15 cellular contexts compared by ENCODE assay signal in genomic region chr22:25178873-25179631, GRCh38. TPM values are rescaled to one million over a fixed set of nuclear protein-coding genes. Genes with fewer than 3 reads are reported as not detected.
A peak's percentile ranks its signal among the peaks of the same experiment; 100 is the strongest.
DNase-seq lines count a peak whose midpoint lies in the region; ATAC-seq, FAIRE-seq and TF ChIP-seq lines count a peak whose summit lies in the region.
"Not testable (repeated sequence)": the region's sequence is repeated elsewhere in the genome, so short reads cannot be mapped to it uniquely, and the experiment has no call there.
"Had no signal": no experiment of that assay in that cellular context is flagged by ENCODE, and none has a peak within 500 bp of the region (broad histone marks: within the 10 kb centered on the region; RNA-seq: fewer than 3 reads in every experiment).

No MANE protein-coding gene starts in this region.

- not testable (repeated sequence) for H2AFZ ChIP-seq in HCT116 (ENCODE audit: low read depth, low read length, poor library complexity, severe bottlenecking)

- peaks cover 16% of the 10 kb centered on the region for H3K36me3 ChIP-seq in CD8-positive, alpha-beta T cell (ENCODE audit: insufficient read depth, low read length)
- H3K36me3 ChIP-seq in HCT116 (ENCODE audit: control insufficient read depth in 1 of 2, insufficient read depth in 2 of 2, low read length in 2 of 2) (peaks cover 2 to 17% of the 10 kb centered on the region in 2 experiments), bronchial epithelial cell (ENCODE audit: control insufficient read depth, insufficient read depth, low read length) (peaks cover 27% of the 10 kb centered on the region), heart right ventricle (peaks cover 0 to 92% (median 13%) of the 10 kb centered on the region in 9 donors), right lobe of liver (peaks cover 5 to 60% (median 27%) of the 10 kb centered on the region in 4 donors), pancreas (peaks cover 0 to 49% (median 13%) of the 10 kb centered on the region in 3 donors), upper lobe of right lung (peaks cover 28% of the 10 kb centered on the region)

- H3K27ac ChIP-seq in CD8-positive, alpha-beta T cell (ENCODE audit: low read depth, low read length); HCT116 (ENCODE audit: low read depth, low read length); heart right ventricle; right lobe of liver; pancreas; upper lobe of right lung: not testable (repeated sequence)

- not testable (repeated sequence) for H3K27me3 ChIP-seq in CD8-positive, alpha-beta T cell (ENCODE audit: insufficient read depth, low read length); HCT116 (ENCODE audit: insufficient read depth, low read length); bronchial epithelial cell (ENCODE audit: control insufficient read depth, insufficient read depth, low read length); heart right ventricle; right lobe of liver; pancreas; upper lobe of right lung

- 57 to 73% methylated on average over 40 to 49 of the region's 63 CpGs for WGBS in heart right ventricle, 2 donors
- WGBS in right lobe of liver (ENCODE audit: insufficient coverage, low coverage, low lambda C conversion rate, missing lambda C conversion rate), result 60% methylated on average over 2 of the region's 63 CpGs
- 92 to 93% methylated on average over 36 to 49 of the region's 63 CpGs for WGBS in pancreas, 2 donors

- H3K36me3 Mint-ChIP-seq in CD8-positive, alpha-beta T cell, result peaks cover 52% of the 10 kb centered on the region

- not testable (repeated sequence) for H3K9ac ChIP-seq in HCT116 (ENCODE audit: low read length)

- not testable (repeated sequence) for FAIRE-seq in bronchial epithelial cell (lab: Jason Lieb, UNC); pancreas (lab: Jason Lieb, UNC)

- not testable (repeated sequence) for BruUV-seq in HCT116 (replicated peaks; lab: Mats Ljungman, UMichigan)

- TF ChIP-seq CTCF in CD8-positive, alpha-beta T cell (IDR thresholded peaks at IDR 0.05); HCT116 (IDR thresholded peaks at IDR 0.05 in 2 of 3, conservative IDR thresholded peaks at IDR 0.05 in 1 of 3; ENCODE audit: borderline replicate concordance in 1 of 3, insufficient read depth in 1 of 3, low read depth in 2 of 3, low read length in 2 of 3); bronchial epithelial cell (IDR thresholded peaks at IDR 0.05; ENCODE audit: insufficient read depth, low read length, severe bottlenecking); heart right ventricle (IDR thresholded peaks at IDR 0.05); right lobe of liver (IDR thresholded peaks at IDR 0.05); pancreas (IDR thresholded peaks at IDR 0.05); upper lobe of right lung (IDR thresholded peaks at IDR 0.05): not testable (repeated sequence)

- H3K4me3 ChIP-seq in CD8-positive, alpha-beta T cell (ENCODE audit: low read depth, low read length); HCT116 (replicated peaks in 1 of 2; ENCODE audit: low read depth in 1 of 2, low read length in 2 of 2); right lobe of liver; pancreas; upper lobe of right lung: not testable (repeated sequence)
- H3K4me3 ChIP-seq in bronchial epithelial cell (ENCODE audit: low read depth, low read length) (peak overlapping the region; percentile 16), heart right ventricle (peak overlapping the region in 1 of 10 donors; percentile 30)

- not testable (repeated sequence) for H3K4me3 Mint-ChIP-seq in CD8-positive, alpha-beta T cell

- not testable (repeated sequence) for DNase-seq in CD8-positive, alpha-beta T cell; HCT116 (ENCODE audit: low read depth, low spot score); bronchial epithelial cell (ENCODE audit: low read depth); heart right ventricle; right lobe of liver
- DNase-seq in pancreas (peak in 2 of 6 donors; percentile 31 to 36), upper lobe of right lung (peak; percentile 41)

- intact Hi-C loops in CD8-positive, alpha-beta T cell (cut with DNase I, micrococcal nuclease); HCT116 (cut with micrococcal nuclease); pancreas (cut with DNase I); upper lobe of right lung (cut with DNase I): not testable (repeated sequence)
- intact Hi-C loops in heart right ventricle (cut with DNase I) (loop anchor here in 3 of 10 donors (10.0 kb wide), 2 partner anchors 64 to 94 kb away; no protein-coding TSS in a partner anchor), right lobe of liver (cut with DNase I) (loop anchor here (10.0 kb wide), 2 partner anchors 84 to 104 kb away; no protein-coding TSS in a partner anchor)

- H3K4me2 ChIP-seq in HCT116 (ENCODE audit: low read length), result not testable (repeated sequence)

- RAD21 ChIA-PET in HCT116 (lab: Charles Lee; ENCODE audit: low non-redundant PET in 1 of 2, low total read pairs in 2 of 2, uncharacterized antibody in 2 of 2, unreplicated experiment in 2 of 2), result not testable (repeated sequence)

- H3K4me1 Mint-ChIP-seq in CD8-positive, alpha-beta T cell (ENCODE audit: low read depth), result not testable (repeated sequence)

- not testable (repeated sequence) for H3K9me3 ChIP-seq in CD8-positive, alpha-beta T cell (ENCODE audit: low read length); HCT116 (ENCODE audit: control insufficient read depth in 1 of 2, insufficient read depth in 1 of 2, low read depth in 1 of 2, low read length in 2 of 2); right lobe of liver; pancreas; upper lobe of right lung
- peaks cover 0 to 12% (median 3%) of the 10 kb centered on the region in 11 donors for H3K9me3 ChIP-seq in heart right ventricle

- not testable (repeated sequence) for H3K4me1 ChIP-seq in CD8-positive, alpha-beta T cell (ENCODE audit: insufficient read depth, low read length); HCT116 (ENCODE audit: control insufficient read depth in 1 of 2, insufficient read depth in 2 of 2, low read length in 2 of 2); heart right ventricle; pancreas; upper lobe of right lung
- peaks cover 0 to 27% (median 13%) of the 10 kb centered on the region in 4 donors for H3K4me1 ChIP-seq in right lobe of liver

- not testable (repeated sequence) for H3K79me2 ChIP-seq in HCT116 (ENCODE audit: insufficient read depth, low read length)

- not testable (repeated sequence) for H4K20me1 ChIP-seq in HCT116 (ENCODE audit: insufficient read depth)

- H3K27me3 Mint-ChIP-seq in CD8-positive, alpha-beta T cell (ENCODE audit: low read depth), result not testable (repeated sequence)

- H3K27ac Mint-ChIP-seq in CD8-positive, alpha-beta T cell, result not testable (repeated sequence)

- not testable (repeated sequence) for TF ChIP-seq POLR2A in HCT116 (IDR thresholded peaks at IDR 0.05; ENCODE audit: borderline replicate concordance, extremely low read depth, insufficient read depth, insufficient read length); right lobe of liver (IDR thresholded peaks at IDR 0.05)

- POLR2A ChIA-PET in CD8-positive, alpha-beta T cell (lab: Charles Lee); HCT116 (lab: Charles Lee): not testable (repeated sequence)

- ATAC-seq in CD8-positive, alpha-beta T cell, result peak; percentile 76
- peak; percentile 67; the same call in 1 of the 2 replicates for ATAC-seq in HCT116
- peak; percentile 44 to 45 for ATAC-seq in activated CD4-positive, CD25-positive, alpha-beta regulatory T cell treated with anti-CD3 and anti-CD28 coated beads, Interleukin-2, amount 50 U/mL, for 24 hours
- ATAC-seq in heart right ventricle, result peak in 7 of 8 donors; percentile 23 to 75 (median 57)
- peak; percentile 4 to 12 (median 8) for ATAC-seq in right lobe of liver
- ATAC-seq in pancreas, result peak; percentile 28 to 63 (median 39)
- ATAC-seq in upper lobe of right lung, result peak; percentile 69

- not testable (repeated sequence) for H3K9me2 ChIP-seq in HCT116 (ENCODE audit: insufficient read depth)

- not testable (repeated sequence) for TF ChIP-seq RAD21 in HCT116 (IDR thresholded peaks at IDR 0.05; ENCODE audit: low read depth)

- not testable (repeated sequence) for H3K9me3 Mint-ChIP-seq in CD8-positive, alpha-beta T cell

- CTCF ChIA-PET in CD8-positive, alpha-beta T cell (lab: Charles Lee); HCT116 (lab: Charles Lee): not testable (repeated sequence)

RNA-seq across cellular contexts. Expression of gene CRYBB3, which starts 20.6 kb away (rescaled TPM):
- total RNA-seq in CD8-positive, alpha-beta T cell, result not detected
- total RNA-seq in HCT116 (2021; ENCODE audit: unreplicated experiment) (0.64 TPM), bronchial epithelial cell (not detected in 2 replicates), heart right ventricle (under 1 TPM in 2 of 10 donors, not detected in 8; 0.38 to 0.44 TPM), right lobe of liver (under 1 TPM in 3 of 6 experiments, not detected in 3; 0.40 to 0.70 (median 0.69) TPM), pancreas (under 1 TPM in 4 of 6 donors, not detected in 2; 0.26 to 0.38 (median 0.31) TPM), upper lobe of right lung (0.72 TPM)
- polyA plus RNA-seq in HCT116 (2012), result 0.38 and 0.42 TPM in 2 replicates
- polyA plus RNA-seq in heart right ventricle (under 1 TPM; 0.06 to 0.37 TPM), pancreas (1 to 10 TPM in 1 of 2 donors, under 1 TPM in 1; 0.72 to 1.6 TPM)
- total RNA-seq: A673, esophagus squamous epithelium, frontal cortex, kidney, mesenteric fat pad, sigmoid colon had no signal

RNA-seq across cellular contexts. Expression of gene CRYBB2, which starts 40.4 kb away (rescaled TPM):
- not detected for total RNA-seq in CD8-positive, alpha-beta T cell
- not detected for total RNA-seq in HCT116 (2021; ENCODE audit: unreplicated experiment)
- polyA plus RNA-seq in HCT116 (2012), result 0.14 TPM in 1 of 2 replicates, not detected in the other
- not detected in 2 replicates for total RNA-seq in bronchial epithelial cell
- not detected for total RNA-seq in heart right ventricle
- polyA plus RNA-seq in heart right ventricle, result under 1 TPM in 1 of 2 donors, not detected in 1; 0.13 TPM
- total RNA-seq in right lobe of liver, result not detected
- total RNA-seq in pancreas, result under 1 TPM in 1 of 6 donors, not detected in 5; 0.28 TPM
- 1 to 10 TPM in 1 of 2 donors, under 1 TPM in 1; 0.49 to 1.5 TPM for polyA plus RNA-seq in pancreas
- total RNA-seq in upper lobe of right lung, result not detected
- total RNA-seq: A673; activated CD4-positive, alpha-beta memory T cell treated with anti-CD3 and anti-CD28 coated beads, Interleukin-2, amount 10 ng/mL, durations not matched to agents 7 days and 5 days; esophagus squamous epithelium; frontal cortex; kidney; mesenteric fat pad had no signal

Comparison
In these comparisons a context has a peak if more than half of its experiments do, and no peak if none do; other contexts are left out.
1. ATAC-seq: peak in every context shown above with its lines; median percentile 76 in CD8-positive, alpha-beta T cell; 69 in upper lobe of right lung; 67 in HCT116; 57 in heart right ventricle; 44 in activated CD4-positive, CD25-positive, alpha-beta regulatory T cell treated with anti-CD3 and anti-CD28 coated beads, Interleukin-2, amount 50 U/mL, for 24 hours; 39 in pancreas; 8 in right lobe of liver.